8 cellular contexts compared by ENCODE assay signal in the genomic region with DNA sequence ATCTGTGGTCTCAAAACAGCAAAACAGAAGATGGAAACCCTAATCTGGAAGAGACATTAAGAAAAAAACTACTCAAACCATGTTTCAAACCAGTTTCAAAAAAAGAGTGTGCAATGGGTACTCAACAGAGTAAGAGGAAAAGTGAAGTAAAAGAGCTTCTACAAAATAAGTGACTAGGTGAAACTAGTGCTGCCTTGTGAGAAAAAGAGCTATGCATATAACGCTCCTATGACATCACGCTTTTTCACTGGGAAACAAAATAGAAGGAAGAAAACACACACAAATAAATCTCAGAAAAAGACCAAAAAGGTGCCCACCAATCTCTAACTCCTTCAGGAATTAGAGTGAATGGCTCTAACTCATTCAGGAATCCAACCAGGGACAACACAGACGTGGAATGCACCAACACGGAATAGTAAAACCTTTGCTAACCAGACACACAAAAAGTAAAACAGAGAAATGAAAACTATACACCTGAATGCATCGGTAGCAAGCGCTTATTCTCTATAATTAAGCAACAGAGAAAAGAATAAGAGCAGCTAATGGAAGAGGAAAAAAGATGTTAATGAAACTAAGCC. TPM values are rescaled to one million over a fixed set of nuclear protein-coding genes. Genes with fewer than 3 reads are reported as not detected.
A peak's percentile ranks its signal among the peaks of the same experiment; 100 is the strongest.
DNase-seq lines count a peak whose midpoint lies in the region; FAIRE-seq and TF ChIP-seq lines count a peak whose summit lies in the region.

No MANE protein-coding gene starts in this region.

- H3K4me2 ChIP-seq in SK-N-SH = peak overlapping the region; percentile 85

- H3F3A ChIP-seq in SK-N-SH (replicated peaks; ENCODE audit: insufficient read depth) = no peaks in the 10 kb centered on the region

- H3K27me3 ChIP-seq in ACC112 (ENCODE audit: insufficient read depth, low read length) (no peaks in the 10 kb centered on the region), SK-N-SH (ENCODE audit: insufficient read depth) (no peaks in the 10 kb centered on the region)

- no peaks in the 10 kb centered on the region for H3K9me3 ChIP-seq in SK-N-SH

- H2AFZ ChIP-seq in ACC112 (ENCODE audit: low read length, unreplicated experiment) (no peak overlapping the region), SK-N-SH (ENCODE audit: low read depth) (no peak overlapping the region)

- CTCF ChIA-PET in SK-N-SH (lab: Yijun Ruan, JAX) = interaction anchor here (1.0 to 2.7 kb wide), 4 partner anchors 18 to 160 kb away, joined by 3 to 15 read pairs (median 5); no protein-coding TSS in a partner anchor

- no peak for DNase-seq in GM19239 (ENCODE audit: insufficient read length, low spot score)
- DNase-seq in SK-N-SH = no peak
- peak; percentile 23 for DNase-seq in fibroblast of villous mesenchyme (ENCODE audit: low read depth)
- DNase-seq in activated effector memory CD4-positive, alpha-beta T cell treated with anti-CD3 and anti-CD28 coated beads, Interleukin-2, amount 50 U/mL, for 16 hours = no peak
- DNase-seq in NCI-H2029 treated with DMSO at 0.1 percent for 48 hours (lab: John Stamatoyannopoulos, UW) = no peak
- DNase-seq in NCI-H1694 treated with DMSO at 0.1 percent for 48 hours (lab: John Stamatoyannopoulos, UW) = no peak

- peak overlapping the region; percentile 55 for H3K27ac ChIP-seq in ACC112 (ENCODE audit: low read depth, low read length)
- peak overlapping the region; percentile 75 to 91 for H3K27ac ChIP-seq in SK-N-SH (ENCODE audit: low read depth in 2 of 2, low read length in 1 of 2)
- H3K27ac ChIP-seq in skin epidermis = peak overlapping the region in 15 of 21 experiments; percentile 88 to 98 (median 94)

- 0 out of 2 replicates have a peak, but pooled peaks have one; percentile 20 for TF ChIP-seq CTCF in SK-N-SH (IDR thresholded peaks at IDR 0.05)
- peak; percentile 0 for TF ChIP-seq CTCF in fibroblast of villous mesenchyme (IDR thresholded peaks at IDR 0.05; ENCODE audit: insufficient read depth, low read depth, low read length)

- H3K9ac ChIP-seq in SK-N-SH = peak overlapping the region; percentile 88

- peak overlapping the region; percentile 84 for H3K4me3 ChIP-seq in ACC112 (ENCODE audit: low read depth, low read length)
- peak overlapping the region; percentile 81 to 97 for H3K4me3 ChIP-seq in SK-N-SH (ENCODE audit: low read depth in 2 of 2, low read length in 1 of 2)
- peak overlapping the region; percentile 97 for H3K4me3 ChIP-seq in fibroblast of villous mesenchyme (ENCODE audit: low read depth, low read length)
- peak overlapping the region; percentile 82 to 97 (median 94) for H3K4me3 ChIP-seq in skin epidermis

- no peaks in the 10 kb centered on the region for H3K9me2 ChIP-seq in SK-N-SH

- H3K4me1 ChIP-seq in ACC112 (ENCODE audit: control insufficient read depth, insufficient read depth, low read length, unreplicated experiment) (peaks cover 15% of the 10 kb centered on the region), SK-N-SH (ENCODE audit: control insufficient read depth in 1 of 2, insufficient read depth in 2 of 2, low read depth in 1 of 2, low read length in 1 of 2) (peaks cover 6 to 20% of the 10 kb centered on the region in 2 experiments; a peak in 3 of 4 replicates)

- H3K36me3 ChIP-seq in ACC112 (ENCODE audit: insufficient read depth, low read length) (no peaks in the 10 kb centered on the region), SK-N-SH (replicated peaks in 1 of 2; ENCODE audit: control insufficient read depth in 1 of 2, insufficient read depth in 2 of 2, low read length in 1 of 2) (no peaks in the 10 kb centered on the region)

- TF ChIP-seq RAD21 in SK-N-SH (IDR thresholded peaks at IDR 0.05; ENCODE audit: low read length) = no peak

- H3K79me2 ChIP-seq in ACC112 (ENCODE audit: control insufficient read depth, insufficient read depth, low read length, unreplicated experiment) (peaks cover 61% of the 10 kb centered on the region), SK-N-SH (ENCODE audit: insufficient read depth) (peaks cover 66% of the 10 kb centered on the region)

- 6% methylated on average over 6 of the region's 6 CpGs for WGBS in SK-N-SH (ENCODE audit: low lambda C conversion rate)

- H4K20me1 ChIP-seq in SK-N-SH (ENCODE audit: insufficient read depth) = peaks cover 53% of the 10 kb centered on the region

- no peak for TF ChIP-seq EP300 in SK-N-SH (IDR thresholded peaks at IDR 0.05; ENCODE audit: borderline replicate concordance in 1 of 2, low read depth in 1 of 2, low read length in 1 of 2)

- FAIRE-seq in GM19239 (lab: Jason Lieb, UNC) = peak; percentile 80

- POLR2A ChIA-PET in SK-N-SH (lab: Yijun Ruan, JAX) = no interaction called here

TF ChIP-seq in SK-N-SH, 30 proteins besides CTCF, POLR2A, EP300 and RAD21:
- TF ChIP-seq TCF12 (IDR thresholded peaks at IDR 0.05) = no peak
- TF ChIP-seq FOXM1 (IDR thresholded peaks at IDR 0.05; ENCODE audit: low read depth) = no peak
- TF ChIP-seq, protein P1, sequence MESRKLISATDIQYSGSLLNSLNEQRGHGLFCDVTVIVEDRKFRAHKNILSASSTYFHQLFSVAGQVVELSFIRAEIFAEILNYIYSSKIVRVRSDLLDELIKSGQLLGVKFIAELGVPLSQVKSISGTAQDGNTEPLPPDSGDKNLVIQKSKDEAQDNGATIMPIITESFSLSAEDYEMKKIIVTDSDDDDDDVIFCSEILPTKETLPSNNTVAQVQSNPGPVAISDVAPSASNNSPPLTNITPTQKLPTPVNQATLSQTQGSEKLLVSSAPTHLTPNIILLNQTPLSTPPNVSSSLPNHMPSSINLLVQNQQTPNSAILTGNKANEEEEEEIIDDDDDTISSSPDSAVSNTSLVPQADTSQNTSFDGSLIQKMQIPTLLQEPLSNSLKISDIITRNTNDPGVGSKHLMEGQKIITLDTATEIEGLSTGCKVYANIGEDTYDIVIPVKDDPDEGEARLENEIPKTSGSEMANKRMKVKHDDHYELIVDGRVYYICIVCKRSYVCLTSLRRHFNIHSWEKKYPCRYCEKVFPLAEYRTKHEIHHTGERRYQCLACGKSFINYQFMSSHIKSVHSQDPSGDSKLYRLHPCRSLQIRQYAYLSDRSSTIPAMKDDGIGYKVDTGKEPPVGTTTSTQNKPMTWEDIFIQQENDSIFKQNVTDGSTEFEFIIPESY (IDR thresholded peaks at IDR 0.05; ENCODE audit: borderline replicate concordance, low read depth) = no peak
- no peak for TF ChIP-seq FOXJ3 (CRISPR knock-in tag; IDR thresholded peaks at IDR 0.05)
- no peak for TF ChIP-seq POLR2AphosphoS5 (IDR thresholded peaks at IDR 0.05; ENCODE audit: low read depth, low read length)
- TF ChIP-seq, protein P2, sequence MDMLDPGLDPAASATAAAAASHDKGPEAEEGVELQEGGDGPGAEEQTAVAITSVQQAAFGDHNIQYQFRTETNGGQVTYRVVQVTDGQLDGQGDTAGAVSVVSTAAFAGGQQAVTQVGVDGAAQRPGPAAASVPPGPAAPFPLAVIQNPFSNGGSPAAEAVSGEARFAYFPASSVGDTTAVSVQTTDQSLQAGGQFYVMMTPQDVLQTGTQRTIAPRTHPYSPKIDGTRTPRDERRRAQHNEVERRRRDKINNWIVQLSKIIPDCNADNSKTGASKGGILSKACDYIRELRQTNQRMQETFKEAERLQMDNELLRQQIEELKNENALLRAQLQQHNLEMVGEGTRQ (IDR thresholded peaks at IDR 0.05; ENCODE audit: borderline replicate concordance, low read depth, low read length) = no peak
- no peak for TF ChIP-seq GATA2 (CRISPR knock-in tag; IDR thresholded peaks at IDR 0.05)
- no peak for TF ChIP-seq NRF1 (IDR thresholded peaks at IDR 0.05; ENCODE audit: low read depth, low read length)
- no peak for TF ChIP-seq YY1 (IDR thresholded peaks at IDR 0.05; ENCODE audit: low read depth)
- TF ChIP-seq, protein P3, sequence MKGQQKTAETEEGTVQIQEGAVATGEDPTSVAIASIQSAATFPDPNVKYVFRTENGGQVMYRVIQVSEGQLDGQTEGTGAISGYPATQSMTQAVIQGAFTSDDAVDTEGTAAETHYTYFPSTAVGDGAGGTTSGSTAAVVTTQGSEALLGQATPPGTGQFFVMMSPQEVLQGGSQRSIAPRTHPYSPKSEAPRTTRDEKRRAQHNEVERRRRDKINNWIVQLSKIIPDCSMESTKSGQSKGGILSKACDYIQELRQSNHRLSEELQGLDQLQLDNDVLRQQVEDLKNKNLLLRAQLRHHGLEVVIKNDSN (IDR thresholded peaks at IDR 0.05; ENCODE audit: borderline replicate concordance, low read depth) = no peak
- TF ChIP-seq EZH2phosphoT487 (IDR thresholded peaks at IDR 0.05; ENCODE audit: borderline replicate concordance, low read depth) = no peak
- TF ChIP-seq RCOR1 (IDR thresholded peaks at IDR 0.05; ENCODE audit: low read length) = no peak
- TF ChIP-seq GABPA (IDR thresholded peaks at IDR 0.05; ENCODE audit: low read depth) = no peak
- TF ChIP-seq, protein P4, sequence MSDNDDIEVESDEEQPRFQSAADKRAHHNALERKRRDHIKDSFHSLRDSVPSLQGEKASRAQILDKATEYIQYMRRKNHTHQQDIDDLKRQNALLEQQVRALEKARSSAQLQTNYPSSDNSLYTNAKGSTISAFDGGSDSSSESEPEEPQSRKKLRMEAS (IDR thresholded peaks at IDR 0.05; ENCODE audit: low read depth) = no peak
- no peak for TF ChIP-seq RXRA (IDR thresholded peaks at IDR 0.05; ENCODE audit: borderline replicate concordance, low read depth)
- TF ChIP-seq MXI1 (IDR thresholded peaks at IDR 0.05; ENCODE audit: low read depth, low read length) = no peak
- no peak for TF ChIP-seq SIN3A (IDR thresholded peaks at IDR 0.05; ENCODE audit: borderline replicate concordance, low read depth, low read length)
- TF ChIP-seq SMC3 (IDR thresholded peaks at IDR 0.05; ENCODE audit: low read depth, low read length) = no peak
- TF ChIP-seq, protein P5, sequence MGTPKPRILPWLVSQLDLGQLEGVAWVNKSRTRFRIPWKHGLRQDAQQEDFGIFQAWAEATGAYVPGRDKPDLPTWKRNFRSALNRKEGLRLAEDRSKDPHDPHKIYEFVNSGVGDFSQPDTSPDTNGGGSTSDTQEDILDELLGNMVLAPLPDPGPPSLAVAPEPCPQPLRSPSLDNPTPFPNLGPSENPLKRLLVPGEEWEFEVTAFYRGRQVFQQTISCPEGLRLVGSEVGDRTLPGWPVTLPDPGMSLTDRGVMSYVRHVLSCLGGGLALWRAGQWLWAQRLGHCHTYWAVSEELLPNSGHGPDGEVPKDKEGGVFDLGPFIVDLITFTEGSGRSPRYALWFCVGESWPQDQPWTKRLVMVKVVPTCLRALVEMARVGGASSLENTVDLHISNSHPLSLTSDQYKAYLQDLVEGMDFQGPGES (IDR thresholded peaks at IDR 0.05; ENCODE audit: low read depth, low read length) = no peak
- no peak for TF ChIP-seq MEF2A (IDR thresholded peaks at IDR 0.05; ENCODE audit: borderline replicate concordance, low read depth)

RNA-seq across cellular contexts. Expression of a gene that starts 1.3 kb away (rescaled TPM):
- 16.0 and 24.2 TPM in 2 replicates for polyA plus RNA-seq in SK-N-SH (2012; rRNA removed)
- polyA plus RNA-seq in SK-N-SH (2012; cell fraction: cytosol; rRNA removed) = 13.2 and 13.9 TPM in 2 replicates
- polyA plus RNA-seq in SK-N-SH (2012; cell fraction: nucleus; rRNA removed) = 25.6 and 51.1 TPM in 2 replicates
- total RNA-seq in fibroblast of villous mesenchyme = 28.7 and 34.5 TPM in 2 replicates

RNA-seq across cellular contexts. Expression of a gene that starts 46.8 kb away (rescaled TPM):
- polyA plus RNA-seq in SK-N-SH (2012; rRNA removed) = 0.08 and 0.13 TPM in 2 replicates
- 0.12 and 0.20 TPM in 2 replicates for polyA plus RNA-seq in SK-N-SH (2012; cell fraction: cytosol; rRNA removed)
- 0.04 TPM in 2 replicates for polyA plus RNA-seq in SK-N-SH (2012; cell fraction: nucleus; rRNA removed)
- total RNA-seq in fibroblast of villous mesenchyme = under 0.01 TPM in 1 of 2 replicates, not detected in the other
